8 cellular contexts compared by ENCODE assay signal in genomic region chr3:150409527-150410310, GRCh38. TPM values are rescaled to one million over a fixed set of nuclear protein-coding genes. Genes with fewer than 3 reads are reported as not detected.
DNase-seq lines count a peak whose midpoint lies in the region; ATAC-seq and TF ChIP-seq lines count a peak whose summit lies in the region.

No MANE protein-coding gene starts in this region.

- 2% methylated on average over 67 of the region's 71 CpGs for WGBS in hepatocyte (ENCODE audit: low lambda C conversion rate, missing lambda C conversion rate)

- peaks cover 56% of the 10 kb centered on the region for H4K20me1 ChIP-seq in hepatocyte (ENCODE audit: insufficient read depth, poor library complexity, severe bottlenecking)

- H3K9me3 ChIP-seq in hepatocyte (ENCODE audit: low read depth) = no peaks in the 10 kb centered on the region

- H3K27me3 ChIP-seq in hepatocyte = no peaks in the 10 kb centered on the region

- peak; percentile 77 for DNase-seq in EH (ENCODE audit: low read depth)
- DNase-seq in Kasumi-1 (lab: John Stamatoyannopoulos, UW) = peak; percentile 68 to 69
- DNase-seq in T-helper 1 cell = peak; percentile 29 to 69 (median 52)
- DNase-seq in anterior cingulate cortex (lab: John Stamatoyannopoulos, UW) = peak in 56 of 58 donors; percentile 39 to 91 (median 74)
- peak; percentile 86 for DNase-seq in hepatocyte (ENCODE audit: low spot score)
- no peak for DNase-seq in retinal pigment epithelial cell (ENCODE audit: low read depth)
- DNase-seq in middle frontal gyrus (ENCODE audit: extremely low spot score, low spot score) = no peak

- TF ChIP-seq CTCF in hepatocyte (IDR thresholded peaks at IDR 0.05; ENCODE audit: poor library complexity) = peak; percentile 41
- peak; percentile 50 for TF ChIP-seq CTCF in retinal pigment epithelial cell (conservative IDR thresholded peaks at IDR 0.05; ENCODE audit: low read depth, low read length)

- H3K79me2 ChIP-seq in hepatocyte = peaks cover 77% of the 10 kb centered on the region

- H3K27ac ChIP-seq in hepatocyte = peak overlapping the region; percentile 99

- ATAC-seq in GM21619 (IDR thresholded peaks at IDR 0.05; ENCODE audit: unreplicated experiment) = peak; percentile 25

- H3K36me3 ChIP-seq in hepatocyte (replicated peaks; ENCODE audit: insufficient read depth, low read depth) = peaks cover 4% of the 10 kb centered on the region

- peaks cover 12% of the 10 kb centered on the region for H3K4me1 ChIP-seq in hepatocyte (ENCODE audit: insufficient read depth)

- no peaks in the 10 kb centered on the region for H3K9me2 ChIP-seq in hepatocyte (replicated peaks; ENCODE audit: insufficient read depth)

- H3K4me3 ChIP-seq in hepatocyte (peak overlapping the region; percentile 78), retinal pigment epithelial cell (ENCODE audit: low read length) (peak overlapping the region; percentile 98)

- peak overlapping the region; percentile 82 for H3K4me2 ChIP-seq in hepatocyte

- no peak overlapping the region for H2AFZ ChIP-seq in hepatocyte

RNA-seq across cellular contexts. Expression of gene TSC22D2, which starts 1.6 kb away (rescaled TPM):
- total RNA-seq in hepatocyte = 25.0 and 34.9 TPM in 2 replicates
- polyA plus RNA-seq in hepatocyte = 36.9 and 38.8 TPM in 2 replicates

Comparison
In these comparisons a context has a peak if more than half of its experiments do, and no peak if none do; other contexts are left out.
1. DNase-seq: peak in EH (single experiment), Kasumi-1 (2 of 2), T-helper 1 cell (5 of 5), anterior cingulate cortex (56 of 58) and hepatocyte (single experiment); none in retinal pigment epithelial cell (single experiment) and middle frontal gyrus (single experiment).